Comparison of ENCODE assay signal across 12 cellular contexts in the genomic region with DNA sequence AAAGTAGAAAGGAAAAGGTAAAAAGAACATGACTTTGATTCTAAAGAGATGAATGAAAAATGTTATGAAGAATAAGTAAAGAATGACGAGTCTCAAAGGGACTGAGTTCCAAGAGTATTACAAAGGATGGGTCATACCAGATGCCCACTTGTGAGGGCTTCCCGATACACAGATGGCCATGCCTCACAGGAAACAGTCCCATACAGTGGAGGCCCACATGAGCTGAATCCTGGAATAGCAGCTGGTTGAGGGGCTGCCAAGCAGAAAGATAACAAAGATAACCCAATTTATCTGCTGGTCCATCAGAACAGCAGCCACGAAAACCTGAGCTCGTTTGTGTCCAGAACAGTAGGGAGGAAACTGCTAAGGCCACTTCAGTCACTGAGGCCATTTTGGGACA. TPM values are rescaled to one million over a fixed set of nuclear protein-coding genes. Genes with fewer than 3 reads are reported as not detected.
DNase-seq lines count a peak whose midpoint lies in the region; ATAC-seq and TF ChIP-seq lines count a peak whose summit lies in the region.
"Had no signal": no experiment of that assay in that cellular context is flagged by ENCODE, and none has a peak within 500 bp of the region (broad histone marks: within the 10 kb centered on the region; RNA-seq: fewer than 3 reads in every experiment).

No MANE protein-coding gene starts in this region.

- H3K27ac ChIP-seq in PC-3 (ENCODE audit: low read length) (peak overlapping the region; percentile 46), endodermal cell (ENCODE audit: low read depth, low read length) (no peak overlapping the region), aorta (ENCODE audit: low read depth in 1 of 2, low read length in 2 of 2) (peak overlapping the region in 1 of 2 donors; percentile 48)

- H3K4me3 ChIP-seq in PC-3 (ENCODE audit: low read length) (peak overlapping the region; percentile 20; the same call in 1 of the 2 replicates), endodermal cell (ENCODE audit: low read length) (peak overlapping the region; percentile 8), aorta (ENCODE audit: low read length in 2 of 2) (no peak overlapping the region)

- H4K20me1 ChIP-seq in PC-3 (ENCODE audit: low read length): peaks cover 19% of the 10 kb centered on the region; the same call in 1 of the 2 replicates

- CTCF ChIA-PET in PC-3 (lab: Charles Lee): interaction anchor here (0.5 kb wide), 1 partner anchor 507 kb away, joined by 3 read pairs; no protein-coding TSS in a partner anchor

- H3K27me3 ChIP-seq in PC-3 (ENCODE audit: low read length) (no peaks in the 10 kb centered on the region), endodermal cell (ENCODE audit: control insufficient read depth, insufficient read depth, low read length, poor library complexity, severe bottlenecking) (no peaks in the 10 kb centered on the region), aorta (ENCODE audit: control insufficient read depth in 1 of 2, insufficient read depth in 2 of 2, low read length in 1 of 2) (no peaks in the 10 kb centered on the region)
- H3K27me3 ChIP-seq: dorsolateral prefrontal cortex had no signal

- H3K4me3 Mint-ChIP-seq in endodermal cell (no peak overlapping the region), neural crest cell (peak overlapping the region; percentile 97)
- H3K4me3 Mint-ChIP-seq: activated B cell treated with CpG ODN at 0.5 μM for 24 hours had no signal

- peak overlapping the region; percentile 93 for H3K4me2 ChIP-seq in PC-3 (ENCODE audit: low read length)

- H3K9me2 ChIP-seq in PC-3 (replicated peaks; ENCODE audit: low read length): no peaks in the 10 kb centered on the region

- H3K27me3 Mint-ChIP-seq in endodermal cell (ENCODE audit: insufficient read depth) (no peaks in the 10 kb centered on the region), neural crest cell (ENCODE audit: low read depth) (no peaks in the 10 kb centered on the region)
- H3K27me3 Mint-ChIP-seq: activated B cell treated with CpG ODN at 0.5 μM for 24 hours had no signal

- 80 to 86% methylated on average over 4 of the region's 4 CpGs for WGBS in endodermal cell (ENCODE audit: insufficient coverage in 1 of 2, insufficient read length in 1 of 2), 2 experiments
- WGBS in aorta, 2 donors: 45 to 52% methylated on average over 4 of the region's 4 CpGs

- peaks cover 66% of the 10 kb centered on the region for H3K36me3 Mint-ChIP-seq in endodermal cell (ENCODE audit: low read depth)
- H3K36me3 Mint-ChIP-seq in neural crest cell (ENCODE audit: low read depth): peaks cover 14% of the 10 kb centered on the region

- H3K9me3 Mint-ChIP-seq in endodermal cell (no peaks in the 10 kb centered on the region), neural crest cell (no peaks in the 10 kb centered on the region)
- H3K9me3 Mint-ChIP-seq: activated B cell treated with CpG ODN at 0.5 μM for 24 hours had no signal

- TF ChIP-seq CTCF in PC-3 (conservative IDR thresholded peaks at IDR 0.05; ENCODE audit: low read depth, low read length): no peak
- no peak for TF ChIP-seq CTCF in endodermal cell (conservative IDR thresholded peaks at IDR 0.05)
- no peak for TF ChIP-seq CTCF in neural crest cell (conservative IDR thresholded peaks at IDR 0.05)

- H3K36me3 ChIP-seq in PC-3 (ENCODE audit: low read depth, low read length): peaks cover 67% of the 10 kb centered on the region
- peaks cover 70% of the 10 kb centered on the region for H3K36me3 ChIP-seq in endodermal cell (ENCODE audit: control insufficient read depth, insufficient read depth, low read length)
- H3K36me3 ChIP-seq in aorta (ENCODE audit: control insufficient read depth in 1 of 2, insufficient read depth in 2 of 2, low read length in 1 of 2): peaks cover under 1 to 2% of the 10 kb centered on the region in 2 donors

- H3K4me1 Mint-ChIP-seq in endodermal cell (peaks cover 9% of the 10 kb centered on the region), neural crest cell (peaks cover 57% of the 10 kb centered on the region)

- peaks cover 36% of the 10 kb centered on the region for H3K4me1 ChIP-seq in PC-3 (ENCODE audit: insufficient read depth, low read length)
- no peaks in the 10 kb centered on the region for H3K4me1 ChIP-seq in endodermal cell (ENCODE audit: control insufficient read depth, insufficient read depth, low read length)
- H3K4me1 ChIP-seq in aorta (ENCODE audit: control insufficient read depth in 1 of 2, insufficient read depth in 2 of 2, low read length in 2 of 2): peaks cover 2 to 4% of the 10 kb centered on the region in 2 donors

- no peak for ATAC-seq in PC-3
- no peak for ATAC-seq in aorta (ENCODE audit: low FRiP score)

- no peaks in the 10 kb centered on the region for H3F3A ChIP-seq in PC-3 (ENCODE audit: low read length, unreplicated experiment)

- intact Hi-C loops in PC-3 (cut with micrococcal nuclease) (loop anchor here (10.0 kb wide), 1 partner anchor 234 kb away; no protein-coding TSS in a partner anchor), posterior cingulate gyrus (cut with DNase I) (no loop called here), aorta (cut with DNase I) (loop anchor here (5.0 kb wide), 3 partner anchors 121 to 536 kb away; a partner anchor contains a TSS)

- POLR2A ChIA-PET in PC-3 (lab: Charles Lee; ENCODE audit: unreplicated experiment): no interaction called here

- DNase-seq in GM03348 (ENCODE audit: low spot score) (peak; percentile 43), PC-3 (no peak), endodermal cell (no peak), neural crest cell (ENCODE audit: low read depth, low spot score) (no peak), posterior cingulate gyrus (no peak), aorta (no peak)
- no peak for DNase-seq in stimulated activated CD4-positive, alpha-beta T cell treated with anti-CD3 and anti-CD28 coated beads, Interleukin-4, amount 100 ng/mL, for 24 hours
- no peak for DNase-seq in stimulated activated CD4-positive, alpha-beta T cell treated with anti-CD3 and anti-CD28 coated beads, Interleukin-2, amount 100 ng/mL, for 24 hours
- DNase-seq: activated B cell treated with CpG ODN at 0.5 μM for 24 hours, activated gamma-delta T cell treated with Interleukin-2 at 50 U/mL for 16 hours, dorsolateral prefrontal cortex, NCI-H2171 had no signal

- no TSS peak for BruUV-seq in PC-3 (replicated peaks; lab: Mats Ljungman, UMichigan)

- peak overlapping the region; percentile 3 for H3K27ac Mint-ChIP-seq in endodermal cell
- H3K27ac Mint-ChIP-seq in neural crest cell (ENCODE audit: unreplicated experiment): no peak overlapping the region
- H3K27ac Mint-ChIP-seq: activated B cell treated with CpG ODN at 0.5 μM for 24 hours had no signal

- H3K79me2 ChIP-seq in PC-3 (ENCODE audit: low read length): peaks cover 87% of the 10 kb centered on the region

- H3K9ac ChIP-seq in PC-3 (ENCODE audit: low read length): no peak overlapping the region
- H3K9ac ChIP-seq in endodermal cell (ENCODE audit: extremely low read depth, low read length, poor library complexity, severe bottlenecking): no peak overlapping the region

- H2AFZ ChIP-seq in PC-3 (ENCODE audit: low read length): no peak overlapping the region

- H3K9me3 ChIP-seq in PC-3 (ENCODE audit: low read length): no peaks in the 10 kb centered on the region
- H3K9me3 ChIP-seq in endodermal cell (ENCODE audit: control insufficient read depth, low read length): no peaks in the 10 kb centered on the region
- H3K9me3 ChIP-seq in aorta (ENCODE audit: control insufficient read depth, low read length): no peaks in the 10 kb centered on the region

RNA-seq across cellular contexts. Expression of a gene that starts 3.7 kb away (rescaled TPM):
- 171 and 178 TPM in 2 replicates for total RNA-seq in PC-3 (2014; rRNA removed)
- total RNA-seq in endodermal cell: 100 to 1,000 TPM; 187 to 200 TPM
- polyA plus RNA-seq in endodermal cell (2013, experiment 1 of 2): 163 TPM
- 164 TPM for polyA plus RNA-seq in endodermal cell (2013, experiment 2 of 2)
- total RNA-seq in neural crest cell: 131 and 136 TPM in 2 replicates
- total RNA-seq in aorta: 100 to 1,000 TPM; 120 to 135 TPM
- 100 to 1,000 TPM in 1 of 2 donors, 10 to 100 TPM in 1; 69.3 to 105 TPM for polyA plus RNA-seq in aorta

Comparison
In these comparisons a context has a peak if more than half of its experiments do, and no peak if none do; other contexts are left out.
1. H3K4me3 ChIP-seq: peak in PC-3 (single experiment) and endodermal cell (single experiment); none in aorta (0 of 2).